8 cellular contexts compared by ENCODE assay signal in genomic region chr5:103120607-103121200, GRCh38. TPM values are rescaled to one million over a fixed set of nuclear protein-coding genes. Genes with fewer than 3 reads are reported as not detected.
DNase-seq lines count a peak whose midpoint lies in the region; ATAC-seq and TF ChIP-seq lines count a peak whose summit lies in the region.

No MANE protein-coding gene starts in this region.

- no peaks in the 10 kb centered on the region for H3K9me3 Mint-ChIP-seq in effector memory CD8-positive, alpha-beta T cell

- ATAC-seq in GM21717 (IDR thresholded peaks at IDR 0.05; ENCODE audit: unreplicated experiment), result peak; percentile 2
- ATAC-seq in effector memory CD8-positive, alpha-beta T cell (replicated peaks), result no peak
- peak; percentile 12 for ATAC-seq in aorta (ENCODE audit: low FRiP score)
- ATAC-seq in HG02623 (IDR thresholded peaks at IDR 0.05; ENCODE audit: unreplicated experiment), result no peak

- peaks cover 9% of the 10 kb centered on the region for H3K36me3 Mint-ChIP-seq in effector memory CD8-positive, alpha-beta T cell (ENCODE audit: insufficient read depth)

- TF ChIP-seq CTCF in BJ (IDR thresholded peaks at IDR 0.05; ENCODE audit: insufficient read depth, low read depth, low read length), result no peak

- no peaks in the 10 kb centered on the region for H3K36me3 ChIP-seq in BJ (ENCODE audit: control insufficient read depth, insufficient read depth, low read length)
- no peaks in the 10 kb centered on the region; the same call in 1 of the 2 replicates for H3K36me3 ChIP-seq in SJSA1
- H3K36me3 ChIP-seq in mucosa of rectum (ENCODE audit: control insufficient read depth in 2 of 2, insufficient read depth in 2 of 2, low read length in 2 of 2), result no peaks in the 10 kb centered on the region
- no peaks in the 10 kb centered on the region for H3K36me3 ChIP-seq in aorta (ENCODE audit: control insufficient read depth in 1 of 2, insufficient read depth in 2 of 2, low read length in 1 of 2)

- POLR2A ChIA-PET in BJ (lab: Charles Lee), result no interaction called here

- H3K4me1 ChIP-seq in SJSA1 (replicated peaks) (peaks cover 17% of the 10 kb centered on the region), mucosa of rectum (ENCODE audit: control insufficient read depth in 2 of 2, insufficient read depth in 2 of 2, low read length in 2 of 2) (peaks cover 3 to 16% of the 10 kb centered on the region in 2 donors), aorta (ENCODE audit: control insufficient read depth in 1 of 2, insufficient read depth in 2 of 2, low read length in 2 of 2) (peaks cover 2 to 5% of the 10 kb centered on the region in 2 donors)

- H3K4me1 Mint-ChIP-seq in effector memory CD8-positive, alpha-beta T cell (ENCODE audit: low read depth in 2 of 2), result peaks cover 34 to 42% of the 10 kb centered on the region in 2 donors

- peak overlapping the region; percentile 91 for H3K9ac ChIP-seq in mucosa of rectum (ENCODE audit: low read depth in 1 of 2, low read length in 2 of 2)

- H3K27ac ChIP-seq in SJSA1, result peak overlapping the region; percentile 97
- peak overlapping the region; percentile 94 to 98 for H3K27ac ChIP-seq in mucosa of rectum (ENCODE audit: low read depth in 2 of 2, low read length in 2 of 2)
- peak overlapping the region in 1 of 2 donors; percentile 58 for H3K27ac ChIP-seq in aorta (ENCODE audit: low read depth in 1 of 2, low read length in 2 of 2)

- H3K27me3 ChIP-seq in BJ (ENCODE audit: control insufficient read depth, insufficient read depth, low read length) (no peaks in the 10 kb centered on the region), SJSA1 (replicated peaks) (no peaks in the 10 kb centered on the region), mucosa of rectum (ENCODE audit: control insufficient read depth in 2 of 2, insufficient read depth in 2 of 2, low read length in 2 of 2) (no peaks in the 10 kb centered on the region), aorta (ENCODE audit: control insufficient read depth in 1 of 2, insufficient read depth in 2 of 2, low read length in 1 of 2) (no peaks in the 10 kb centered on the region)

- no peaks in the 10 kb centered on the region for H3K27me3 Mint-ChIP-seq in effector memory CD8-positive, alpha-beta T cell

- H3K9me3 ChIP-seq in SJSA1 (replicated peaks) (no peaks in the 10 kb centered on the region), mucosa of rectum (ENCODE audit: control insufficient read depth in 2 of 2, low read length in 2 of 2) (no peaks in the 10 kb centered on the region), aorta (ENCODE audit: control insufficient read depth, low read length) (no peaks in the 10 kb centered on the region)

- peak overlapping the region; percentile 85 to 97 for H3K4me3 Mint-ChIP-seq in effector memory CD8-positive, alpha-beta T cell

- CTCF ChIA-PET in BJ (lab: Yijun Ruan, JAX), result interaction anchor here (0.8 to 1.8 kb wide), 4 partner anchors 14 to 524 kb away, joined by 3 to 8 read pairs (median 3); no protein-coding TSS in a partner anchor

- WGBS in aorta, 2 donors, result 0 to 1% methylated on average over 17 of the region's 17 CpGs

- DNase-seq in BJ (ENCODE audit: low read depth) (no peak), SJSA1 (ENCODE audit: low read depth in 1 of 2, low spot score in 2 of 2) (peak in 1 of 2 experiments; percentile 43), aorta (no peak), SHP77 treated with DMSO at 0.1 percent for 48 hours (lab: John Stamatoyannopoulos, UW) (no peak)
- no peak for DNase-seq in effector memory CD8-positive, alpha-beta T cell

- peak overlapping the region; percentile 97 to 99 for H3K27ac Mint-ChIP-seq in effector memory CD8-positive, alpha-beta T cell

- intact Hi-C loops in aorta (cut with DNase I), result no loop called here

- H3K4me3 ChIP-seq in BJ (ENCODE audit: low read depth, low read length) (peak overlapping the region; percentile 85), SJSA1 (peak overlapping the region; percentile 55), mucosa of rectum (ENCODE audit: low read length in 2 of 2) (peak overlapping the region; percentile 87 to 95), aorta (ENCODE audit: low read length in 2 of 2) (peak overlapping the region; percentile 85 to 90)

RNA-seq across cellular contexts. Expression of gene PPIP5K2, which starts 0.6 kb away (rescaled TPM):
- 33.6 and 58.7 TPM in 2 replicates for polyA plus RNA-seq in BJ (2011; rRNA removed)
- 67.7 and 94.4 TPM in 2 replicates for polyA minus RNA-seq in BJ (2011; rRNA and poly(A)+ RNA removed)
- 115 and 118 TPM in 2 replicates for total RNA-seq in SJSA1 (2014; rRNA removed; shearing (Covaris generic))
- total RNA-seq in aorta, result 10 to 100 TPM; 75.1 to 79.4 TPM
- polyA plus RNA-seq in aorta, result 10 to 100 TPM; 17.9 to 47.4 TPM

RNA-seq across cellular contexts. Expression of gene GIN1, which starts 0.8 kb away (rescaled TPM):
- polyA plus RNA-seq in BJ (2011; rRNA removed) (1.6 and 4.2 TPM in 2 replicates), aorta (1 to 10 TPM; 4.2 to 5.0 TPM)
- polyA minus RNA-seq in BJ (2011; rRNA and poly(A)+ RNA removed), result 1.7 and 1.8 TPM in 2 replicates
- 6.6 and 12.4 TPM in 2 replicates for total RNA-seq in SJSA1 (2014; rRNA removed; shearing (Covaris generic))
- 1 to 10 TPM; 7.0 to 9.2 TPM for total RNA-seq in aorta

Comparison
In these comparisons a context has a peak if more than half of its experiments do, and no peak if none do; other contexts are left out.
1. ATAC-seq: peak in GM21717 (single experiment) and aorta (single experiment); none in effector memory CD8-positive, alpha-beta T cell (single experiment) and HG02623 (single experiment).
2. Peak in every context shown above with its lines, with median percentiles within 50 percentile points of each other: H3K4me3 ChIP-seq.